Comparison of ENCODE assay signal across 18 cellular contexts in genomic region chr13:94210826-94211225, GRCh38.
DNase-seq lines count a peak whose midpoint lies in the region; ATAC-seq and TF ChIP-seq lines count a peak whose summit lies in the region.
"Had no signal": no experiment of that assay in that cellular context is flagged by ENCODE, and none has a peak within 500 bp of the region (broad histone marks: within the 10 kb centered on the region; RNA-seq: fewer than 3 reads in every experiment).

No MANE protein-coding gene starts in this region.

- no peaks in the 10 kb centered on the region for H3K36me3 ChIP-seq in SK-N-SH (replicated peaks in 1 of 2; ENCODE audit: control insufficient read depth in 1 of 2, insufficient read depth in 2 of 2, low read length in 1 of 2)
- H3K36me3 ChIP-seq: breast epithelium, esophagus squamous epithelium, heart left ventricle, stomach had no signal

- H3K27ac Mint-ChIP-seq in activated naive CD8-positive, alpha-beta T cell treated with anti-CD3 and anti-CD28 coated beads, Interleukin-2, amount 50 U/mL, for 24 hours: peak overlapping the region; percentile 31
- H3K27ac Mint-ChIP-seq in activated naive CD8-positive, alpha-beta T cell treated with anti-CD3 and anti-CD28 coated beads for 36 hours: no peak overlapping the region
- no peak overlapping the region for H3K27ac Mint-ChIP-seq in stimulated activated naive CD8-positive, alpha-beta T cell treated with anti-CD3 and anti-CD28 coated beads, Interleukin-15, amount 100 ng/mL, for 72 hours

- no peaks in the 10 kb centered on the region for H3K36me3 Mint-ChIP-seq in activated naive CD8-positive, alpha-beta T cell treated with anti-CD3 and anti-CD28 coated beads, Interleukin-2, amount 50 U/mL, for 24 hours (ENCODE audit: low read depth)
- no peaks in the 10 kb centered on the region for H3K36me3 Mint-ChIP-seq in activated naive CD8-positive, alpha-beta T cell treated with anti-CD3 and anti-CD28 coated beads for 36 hours

- no peaks in the 10 kb centered on the region for H3K27me3 Mint-ChIP-seq in activated naive CD8-positive, alpha-beta T cell treated with anti-CD3 and anti-CD28 coated beads, Interleukin-2, amount 50 U/mL, for 24 hours
- H3K27me3 Mint-ChIP-seq in activated naive CD8-positive, alpha-beta T cell treated with anti-CD3 and anti-CD28 coated beads for 36 hours: no peaks in the 10 kb centered on the region
- no peaks in the 10 kb centered on the region for H3K27me3 Mint-ChIP-seq in stimulated activated naive CD8-positive, alpha-beta T cell treated with anti-CD3 and anti-CD28 coated beads, Interleukin-15, amount 100 ng/mL, for 72 hours

- no peak overlapping the region for H3K4me2 ChIP-seq in SK-N-SH

- ATAC-seq in activated naive CD8-positive, alpha-beta T cell treated with anti-CD3 and anti-CD28 coated beads, Interleukin-2, amount 50 U/mL, for 24 hours: peak; percentile 83
- ATAC-seq in HG03280 (IDR thresholded peaks at IDR 0.05; ENCODE audit: unreplicated experiment): peak; percentile 79
- ATAC-seq in stimulated activated naive CD8-positive, alpha-beta T cell treated with anti-CD3 and anti-CD28 coated beads, Interleukin-15, amount 100 ng/mL, for 72 hours: peak; percentile 70
- ATAC-seq: heart left ventricle, mucosa of descending colon had no signal

- H3K4me1 ChIP-seq in SK-N-SH (ENCODE audit: control insufficient read depth in 1 of 2, insufficient read depth in 2 of 2, low read depth in 1 of 2, low read length in 1 of 2): peaks cover 0 to 2% of the 10 kb centered on the region in 2 experiments; a peak in 3 of 4 replicates
- H3K4me1 ChIP-seq: breast epithelium, heart left ventricle, stomach had no signal

- no peaks in the 10 kb centered on the region for H3K9me2 ChIP-seq in SK-N-SH

- no peaks in the 10 kb centered on the region for H3K79me2 ChIP-seq in SK-N-SH (ENCODE audit: insufficient read depth)

- no peaks in the 10 kb centered on the region for H3K27me3 ChIP-seq in SK-N-SH (ENCODE audit: insufficient read depth)
- H3K27me3 ChIP-seq: breast epithelium, dorsolateral prefrontal cortex, esophagus squamous epithelium, heart left ventricle, stomach had no signal

- H3K9me3 Mint-ChIP-seq in activated naive CD8-positive, alpha-beta T cell treated with anti-CD3 and anti-CD28 coated beads, Interleukin-2, amount 50 U/mL, for 24 hours: no peaks in the 10 kb centered on the region
- no peaks in the 10 kb centered on the region for H3K9me3 Mint-ChIP-seq in activated naive CD8-positive, alpha-beta T cell treated with anti-CD3 and anti-CD28 coated beads for 36 hours
- no peaks in the 10 kb centered on the region for H3K9me3 Mint-ChIP-seq in stimulated activated naive CD8-positive, alpha-beta T cell treated with anti-CD3 and anti-CD28 coated beads, Interleukin-15, amount 100 ng/mL, for 72 hours

- peaks cover 4% of the 10 kb centered on the region for H3K4me1 Mint-ChIP-seq in activated naive CD8-positive, alpha-beta T cell treated with anti-CD3 and anti-CD28 coated beads, Interleukin-2, amount 50 U/mL, for 24 hours
- H3K4me1 Mint-ChIP-seq in activated naive CD8-positive, alpha-beta T cell treated with anti-CD3 and anti-CD28 coated beads for 36 hours: no peaks in the 10 kb centered on the region
- H3K4me1 Mint-ChIP-seq in stimulated activated naive CD8-positive, alpha-beta T cell treated with anti-CD3 and anti-CD28 coated beads, Interleukin-15, amount 100 ng/mL, for 72 hours: no peaks in the 10 kb centered on the region

- H3K27ac ChIP-seq in SK-N-SH (ENCODE audit: low read depth in 2 of 2, low read length in 1 of 2): no peak overlapping the region
- H3K27ac ChIP-seq: breast epithelium, dorsolateral prefrontal cortex, esophagus squamous epithelium, heart left ventricle, stomach had no signal

- WGBS in SK-N-SH (ENCODE audit: low lambda C conversion rate): 91% methylated on average over 5 of the region's 5 CpGs

- no peak overlapping the region for H3K9ac ChIP-seq in SK-N-SH

- H3K9me3 ChIP-seq in SK-N-SH: no peaks in the 10 kb centered on the region
- H3K9me3 ChIP-seq: breast epithelium, esophagus squamous epithelium, heart left ventricle, mucosa of descending colon, stomach had no signal

- no peak for TF ChIP-seq CTCF in fibroblast of villous mesenchyme (IDR thresholded peaks at IDR 0.05; ENCODE audit: insufficient read depth, low read depth, low read length)
- no peak for TF ChIP-seq CTCF in SK-N-SH (IDR thresholded peaks at IDR 0.05)

- H3K4me3 Mint-ChIP-seq in activated naive CD8-positive, alpha-beta T cell treated with anti-CD3 and anti-CD28 coated beads, Interleukin-2, amount 50 U/mL, for 24 hours: no peak overlapping the region
- H3K4me3 Mint-ChIP-seq in activated naive CD8-positive, alpha-beta T cell treated with anti-CD3 and anti-CD28 coated beads for 36 hours: no peak overlapping the region
- no peak overlapping the region for H3K4me3 Mint-ChIP-seq in stimulated activated naive CD8-positive, alpha-beta T cell treated with anti-CD3 and anti-CD28 coated beads, Interleukin-15, amount 100 ng/mL, for 72 hours

- no peak for DNase-seq in activated naive CD8-positive, alpha-beta T cell treated with anti-CD3 and anti-CD28 coated beads, Interleukin-2, amount 50 U/mL, for 24 hours
- DNase-seq in activated naive CD8-positive, alpha-beta T cell treated with anti-CD3 and anti-CD28 coated beads for 36 hours: no peak
- DNase-seq in fibroblast of villous mesenchyme (ENCODE audit: low read depth): peak; percentile 73
- DNase-seq in stimulated activated naive CD8-positive, alpha-beta T cell treated with anti-CD3 and anti-CD28 coated beads, Interleukin-15, amount 100 ng/mL, for 72 hours: no peak
- DNase-seq in SK-N-SH: no peak
- no peak for DNase-seq in NCI-H82 treated with DMSO at 0.1 percent for 48 hours (lab: John Stamatoyannopoulos, UW; ENCODE audit: unreplicated experiment)
- no peak for DNase-seq in 8988T
- DNase-seq: activated naive CD4-positive, alpha-beta T cell treated with anti-CD3 and anti-CD28 coated beads, Interleukin-2, amount 50 U/mL, for 16 hours; dorsolateral prefrontal cortex; EL; esophagus squamous epithelium; heart left ventricle; mucosa of descending colon; NCI-H2029; NCI-H524; stomach had no signal

- no peak for TF ChIP-seq RAD21 in SK-N-SH (IDR thresholded peaks at IDR 0.05; ENCODE audit: low read length)

- POLR2A ChIA-PET in SK-N-SH (lab: Yijun Ruan, JAX): no interaction called here

- no peak overlapping the region for H3K4me3 ChIP-seq in fibroblast of villous mesenchyme (ENCODE audit: low read depth, low read length)
- H3K4me3 ChIP-seq in SK-N-SH (ENCODE audit: low read depth in 2 of 2, low read length in 1 of 2): no peak overlapping the region
- H3K4me3 ChIP-seq: breast epithelium, dorsolateral prefrontal cortex, esophagus squamous epithelium, heart left ventricle, mucosa of descending colon, stomach had no signal

- no peaks in the 10 kb centered on the region for H4K20me1 ChIP-seq in SK-N-SH (ENCODE audit: insufficient read depth)

- CTCF ChIA-PET in SK-N-SH (lab: Yijun Ruan, JAX): no interaction called here

- no peaks in the 10 kb centered on the region for H3F3A ChIP-seq in SK-N-SH (replicated peaks; ENCODE audit: insufficient read depth)

- TF ChIP-seq EP300 in SK-N-SH (IDR thresholded peaks at IDR 0.05; ENCODE audit: borderline replicate concordance in 1 of 2, low read depth in 1 of 2, low read length in 1 of 2): no peak

- no peak overlapping the region for H2AFZ ChIP-seq in SK-N-SH (ENCODE audit: low read depth)

TF ChIP-seq in SK-N-SH, 30 proteins besides CTCF, POLR2A, EP300 and RAD21:
- TF ChIP-seq, protein P1, sequence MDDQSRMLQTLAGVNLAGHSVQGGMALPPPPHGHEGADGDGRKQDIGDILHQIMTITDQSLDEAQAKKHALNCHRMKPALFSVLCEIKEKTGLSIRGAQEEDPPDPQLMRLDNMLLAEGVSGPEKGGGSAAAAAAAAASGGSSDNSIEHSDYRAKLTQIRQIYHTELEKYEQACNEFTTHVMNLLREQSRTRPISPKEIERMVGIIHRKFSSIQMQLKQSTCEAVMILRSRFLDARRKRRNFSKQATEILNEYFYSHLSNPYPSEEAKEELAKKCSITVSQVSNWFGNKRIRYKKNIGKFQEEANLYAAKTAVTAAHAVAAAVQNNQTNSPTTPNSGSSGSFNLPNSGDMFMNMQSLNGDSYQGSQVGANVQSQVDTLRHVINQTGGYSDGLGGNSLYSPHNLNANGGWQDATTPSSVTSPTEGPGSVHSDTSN (IDR thresholded peaks at IDR 0.05): no peak
- TF ChIP-seq TCF12 (IDR thresholded peaks at IDR 0.05): no peak
- no peak for TF ChIP-seq POLR2AphosphoS5 (IDR thresholded peaks at IDR 0.05; ENCODE audit: low read depth, low read length)
- TF ChIP-seq GABPA (IDR thresholded peaks at IDR 0.05; ENCODE audit: low read depth): no peak
- TF ChIP-seq MAX (IDR thresholded peaks at IDR 0.05; ENCODE audit: low read depth): no peak
- TF ChIP-seq USF2 (IDR thresholded peaks at IDR 0.05; ENCODE audit: borderline replicate concordance, low read depth, low read length): no peak
- no peak for TF ChIP-seq FOXJ3 (CRISPR knock-in tag; IDR thresholded peaks at IDR 0.05)
- TF ChIP-seq JUND (IDR thresholded peaks at IDR 0.05): no peak
